In the genomic region with DNA sequence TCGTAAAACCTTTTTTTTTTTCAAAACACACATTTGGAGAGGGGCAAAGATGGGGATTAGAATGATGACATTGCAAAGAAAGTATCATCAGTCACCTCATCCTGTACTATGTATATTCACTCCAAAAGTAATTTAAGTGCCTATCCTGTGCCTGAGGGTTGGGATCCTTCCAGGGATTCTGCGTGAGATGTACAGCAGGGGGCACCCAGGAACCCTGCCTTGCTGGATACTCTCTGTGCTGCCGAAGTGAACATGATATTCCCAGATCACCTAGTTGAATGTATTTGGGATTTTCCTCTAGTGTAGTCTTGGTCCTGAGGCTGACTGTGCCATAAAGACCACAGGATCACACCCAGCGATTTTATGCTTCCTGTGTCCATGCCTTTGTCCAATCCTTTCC, we compare ENCODE assay signal across 17 cellular contexts.
DNase-seq lines count a peak whose midpoint lies in the region; ATAC-seq, FAIRE-seq and TF ChIP-seq lines count a peak whose summit lies in the region.
"Had no signal": no experiment of that assay in that cellular context is flagged by ENCODE, and none has a peak within 500 bp of the region (broad histone marks: within the 10 kb centered on the region; RNA-seq: fewer than 3 reads in every experiment).

No MANE protein-coding gene starts in this region.

- ATAC-seq in K562 = 0 out of 3 replicates have a peak, but pooled peaks have one; percentile 42
- peak; percentile 46 for ATAC-seq in left lobe of liver

- no peak for TF ChIP-seq POLR2A in K562 (conservative IDR thresholded peaks at IDR 0.05)

- no peak overlapping the region for H2AFZ ChIP-seq in K562 (ENCODE audit: low read depth, low read length)

- no peaks in the 10 kb centered on the region for H4K20me1 ChIP-seq in K562 (replicated peaks; ENCODE audit: control insufficient read depth, insufficient read depth, low read length)
- H4K20me1 ChIP-seq: BLaER1 treated with 17β-estradiol and CSF1 and Interleukin-3, amounts not matched to agents 10 nM and 100 nM had no signal

- CTCF ChIA-PET in K562 (lab: Yijun Ruan, JAX; ENCODE audit: low intra/inter-chr PET ratio) = interaction anchor here (0.5 to 0.7 kb wide), 2 partner anchors 484 to 485 kb away, joined by 3 read pairs; no protein-coding TSS in a partner anchor

- peaks cover 0 to 14% of the 10 kb centered on the region in 2 experiments; a peak in 2 of 5 replicates for H3K27me3 ChIP-seq in K562 (ENCODE audit: control insufficient read depth in 2 of 2, insufficient read depth in 2 of 2, low read length in 2 of 2)
- H3K27me3 ChIP-seq: BLaER1 treated with 17β-estradiol and CSF1 and Interleukin-3, amounts not matched to agents 10 nM and 100 nM; SJSA1 had no signal

- FAIRE-seq in K562 (lab: Jason Lieb, UNC) = no peak
- FAIRE-seq: H54, HTR-8/SVneo had no signal

- no TSS peak for BruUV-seq in K562 (replicated peaks; lab: Mats Ljungman, UMichigan)

- no peak overlapping the region for H3K4me3 ChIP-seq in AG09309 (ENCODE audit: control insufficient read depth, low read depth, low read length)
- H3K4me3 ChIP-seq in K562 = no peak overlapping the region
- H3K4me3 ChIP-seq: BLaER1 treated with 17β-estradiol and CSF1 and Interleukin-3, amounts not matched to agents 10 nM and 100 nM; SJSA1 had no signal

- H3K9ac ChIP-seq in K562 (ENCODE audit: insufficient read depth in 1 of 2, low read depth in 2 of 2, low read length in 2 of 2) = no peak overlapping the region
- H3K9ac ChIP-seq: BLaER1 treated with 17β-estradiol and CSF1 and Interleukin-3, amounts not matched to agents 10 nM and 100 nM had no signal

- WGBS in K562 (ENCODE audit: insufficient coverage, low coverage, missing lambda C conversion rate) = 2% methylated on average over 4 of the region's 4 CpGs

- peak; percentile 27 for TF ChIP-seq CTCF in AG09309 (IDR thresholded peaks at IDR 0.05; ENCODE audit: control insufficient read depth, insufficient read depth, low read depth, low read length, missing control alignments)
- TF ChIP-seq CTCF in K562 (IDR thresholded peaks at IDR 0.05 in 2 of 3, conservative IDR thresholded peaks at IDR 0.05 in 1 of 3; ENCODE audit: insufficient read depth in 2 of 3, low read depth in 1 of 3, low read length in 3 of 3) = peak in 2 of 3 experiments; percentile 28 to 39; a peak in 2 of 6 replicates

- intact Hi-C loops in K562 (cut with micrococcal nuclease) = no loop called here

- in situ Hi-C loops in K562 (cut with MboI) = no loop called here

- H3K27ac ChIP-seq in K562 (ENCODE audit: extremely low read depth, low read depth, low read length) = no peak overlapping the region
- H3K27ac ChIP-seq: BLaER1 treated with 17β-estradiol and CSF1 and Interleukin-3, amounts not matched to agents 10 nM and 100 nM; SJSA1 had no signal

- 0 out of 4 replicates have a peak, but pooled peaks of 1 of the 2 experiments have one; percentile 15 for TF ChIP-seq RAD21 in K562 (CRISPR knock-in tag; conservative IDR thresholded peaks at IDR 0.05 in 1 of 2, IDR thresholded peaks at IDR 0.05 in 1 of 2)

- no peaks in the 10 kb centered on the region for H3K4me1 ChIP-seq in K562 (replicated peaks in 1 of 2; ENCODE audit: control insufficient read depth in 2 of 2, insufficient read depth in 2 of 2, low read length in 2 of 2)
- H3K4me1 ChIP-seq: BLaER1 treated with 17β-estradiol and CSF1 and Interleukin-3, amounts not matched to agents 10 nM and 100 nM; SJSA1 had no signal

- no peaks in the 10 kb centered on the region for H3K79me2 ChIP-seq in K562 (ENCODE audit: control insufficient read depth, insufficient read depth, low read length)

- POLR2A ChIA-PET in K562 (lab: Yijun Ruan, JAX) = no interaction called here

- H3K36me3 ChIP-seq in K562 (ENCODE audit: control insufficient read depth, insufficient read depth, low read length) = no peaks in the 10 kb centered on the region
- H3K36me3 ChIP-seq: BLaER1 treated with 17β-estradiol and CSF1 and Interleukin-3, amounts not matched to agents 10 nM and 100 nM; SJSA1 had no signal

- H3K9me3 ChIP-seq in K562 (replicated peaks; ENCODE audit: control insufficient read depth, insufficient read depth, low read depth, low read length) = no peaks in the 10 kb centered on the region
- H3K9me3 ChIP-seq: SJSA1 had no signal

- no peak for TF ChIP-seq EP300 in K562 (IDR thresholded peaks at IDR 0.05; ENCODE audit: low read length)

- H3K9me1 ChIP-seq in K562 (ENCODE audit: control insufficient read depth, insufficient read depth, low read length) = no peaks in the 10 kb centered on the region

- DNase-seq in AG09309 (ENCODE audit: low read depth) (no peak), EH (ENCODE audit: low read depth) (peak; percentile 3), K562 (ENCODE audit: extremely low read depth in 1 of 4, low spot score in 3 of 4) (peak in 1 of 4 experiments; percentile 2), left lobe of liver (ENCODE audit: low spot score) (no peak), RPMI8226 (no peak), NCI-H748 (lab: John Stamatoyannopoulos, UW; ENCODE audit: unreplicated experiment) (no peak), KG1 (lab: John Stamatoyannopoulos, UW) (no peak)
- DNase-seq: DMS 273 treated with DMSO at 0.1 percent for 48 hours, NCI-H1436 treated with DMSO at 0.1 percent for 48 hours, NCI-H2029 treated with DMSO at 0.1 percent for 48 hours, NCI-H2171 treated with DMSO at 0.1 percent for 48 hours, NCI-H446 treated with DMSO at 0.1 percent for 48 hours, NCI-H748 treated with DMSO at 0.1 percent for 48 hours had no signal

- H3K4me2 ChIP-seq in K562 (ENCODE audit: insufficient read depth, low read length) = no peak overlapping the region
- H3K4me2 ChIP-seq: BLaER1 treated with 17β-estradiol and CSF1 and Interleukin-3, amounts not matched to agents 10 nM and 100 nM had no signal

TF ChIP-seq in K562, 482 proteins besides CTCF, POLR2A, EP300 and RAD21:
- TF ChIP-seq PTTG1 (tag; IDR thresholded peaks at IDR 0.05; ENCODE audit: low read depth) (no peak), CCNT2 (IDR thresholded peaks at IDR 0.05; ENCODE audit: borderline replicate concordance, extremely low read depth, insufficient read length, low read depth, low read length) (no peak), TOE1 (IDR thresholded peaks at IDR 0.05; ENCODE audit: borderline replicate concordance) (no peak), TOE1 (CRISPR knock-in tag; IDR thresholded peaks at IDR 0.05; ENCODE audit: borderline replicate concordance, low read depth) (no peak)
